Comparison of ENCODE assay signal across 20 cellular contexts in genomic region chr5:53542917-53543316, GRCh38.
"Had no signal": no experiment of that assay in that cellular context is flagged by ENCODE, and none has a peak within 500 bp of the region (broad histone marks: within the 10 kb centered on the region; RNA-seq: fewer than 3 reads in every experiment).

No MANE protein-coding gene starts in this region.

- H3K27ac ChIP-seq: brain microvascular endothelial cell, left ventricle myocardium inferior, pancreas, psoas muscle, tibial nerve, VCaP had no signal

- DNase-seq: activated CD4-positive, alpha-beta T cell treated with anti-CD3 and anti-CD28 coated beads for 1 hour; activated gamma-delta T cell treated with Interleukin-2 at 50 U/mL for 16 hours; activated T-cell treated with anti-CD3 and anti-CD28 coated beads, Interleukin-2, amount 50 U/mL, for 1 hour; aorta; caudate nucleus; dermis blood vessel endothelial cell; effector CD8-positive, alpha-beta T cell; immature natural killer cell; left ventricle myocardium inferior; naive thymus-derived CD8-positive, alpha-beta T cell; pancreas; psoas muscle; right cardiac atrium; stimulated activated CD4-positive, alpha-beta T cell treated with anti-CD3 and anti-CD28 coated beads, Interleukin-1b, Interleukin-23, amount 100 ng/mL, for 48 hours; stimulated activated naive CD8-positive, alpha-beta T cell treated with anti-CD3 and anti-CD28 coated beads, Interleukin-15, amount 100 ng/mL, for 72 hours had no signal

- H3K4me3 Mint-ChIP-seq: activated naive CD4-positive, alpha-beta T cell treated with anti-CD3 and anti-CD28 coated beads, Interleukin-2, amount 50 U/mL, for 24 hours; immature natural killer cell; naive thymus-derived CD8-positive, alpha-beta T cell; stimulated activated naive CD8-positive, alpha-beta T cell treated with anti-CD3 and anti-CD28 coated beads, Interleukin-15, amount 100 ng/mL, for 72 hours; T-helper 2 cell treated with Interferon-gamma antibody and Interleukin-4, amounts not matched to agents 5 μg/mL and 100 μg/mL, for 36 hours had no signal

- H3K27me3 ChIP-seq: brain microvascular endothelial cell, pancreas, tibial nerve had no signal

- H3K4me1 ChIP-seq: left ventricle myocardium inferior, pancreas, psoas muscle, tibial nerve had no signal

- ATAC-seq: naive thymus-derived CD8-positive, alpha-beta T cell; pancreas; psoas muscle; right cardiac atrium; stimulated activated naive CD8-positive, alpha-beta T cell treated with anti-CD3 and anti-CD28 coated beads, Interleukin-15, amount 100 ng/mL, for 72 hours had no signal

- H3K9me3 Mint-ChIP-seq: activated naive CD4-positive, alpha-beta T cell treated with anti-CD3 and anti-CD28 coated beads, Interleukin-2, amount 50 U/mL, for 24 hours; stimulated activated naive CD8-positive, alpha-beta T cell treated with anti-CD3 and anti-CD28 coated beads, Interleukin-15, amount 100 ng/mL, for 72 hours; T-helper 2 cell treated with Interferon-gamma antibody and Interleukin-4, amounts not matched to agents 5 μg/mL and 100 μg/mL, for 36 hours had no signal

- H3K9me3 ChIP-seq: left ventricle myocardium inferior, pancreas, psoas muscle had no signal

- H3K27ac Mint-ChIP-seq: activated naive CD4-positive, alpha-beta T cell treated with anti-CD3 and anti-CD28 coated beads, Interleukin-2, amount 50 U/mL, for 24 hours; immature natural killer cell; naive thymus-derived CD8-positive, alpha-beta T cell; stimulated activated naive CD8-positive, alpha-beta T cell treated with anti-CD3 and anti-CD28 coated beads, Interleukin-15, amount 100 ng/mL, for 72 hours; T-helper 2 cell treated with Interferon-gamma antibody and Interleukin-4, amounts not matched to agents 5 μg/mL and 100 μg/mL, for 36 hours had no signal

- H3K36me3 Mint-ChIP-seq: activated naive CD4-positive, alpha-beta T cell treated with anti-CD3 and anti-CD28 coated beads, Interleukin-2, amount 50 U/mL, for 24 hours; immature natural killer cell; naive thymus-derived CD8-positive, alpha-beta T cell had no signal

- H3K4me1 Mint-ChIP-seq: activated naive CD4-positive, alpha-beta T cell treated with anti-CD3 and anti-CD28 coated beads, Interleukin-2, amount 50 U/mL, for 24 hours; immature natural killer cell; naive thymus-derived CD8-positive, alpha-beta T cell; stimulated activated naive CD8-positive, alpha-beta T cell treated with anti-CD3 and anti-CD28 coated beads, Interleukin-15, amount 100 ng/mL, for 72 hours had no signal

- H3K4me3 ChIP-seq: left ventricle myocardium inferior, pancreas, psoas muscle, tibial nerve had no signal

- H3K36me3 ChIP-seq: brain microvascular endothelial cell, left ventricle myocardium inferior, pancreas, tibial nerve had no signal
